In the genomic region with DNA sequence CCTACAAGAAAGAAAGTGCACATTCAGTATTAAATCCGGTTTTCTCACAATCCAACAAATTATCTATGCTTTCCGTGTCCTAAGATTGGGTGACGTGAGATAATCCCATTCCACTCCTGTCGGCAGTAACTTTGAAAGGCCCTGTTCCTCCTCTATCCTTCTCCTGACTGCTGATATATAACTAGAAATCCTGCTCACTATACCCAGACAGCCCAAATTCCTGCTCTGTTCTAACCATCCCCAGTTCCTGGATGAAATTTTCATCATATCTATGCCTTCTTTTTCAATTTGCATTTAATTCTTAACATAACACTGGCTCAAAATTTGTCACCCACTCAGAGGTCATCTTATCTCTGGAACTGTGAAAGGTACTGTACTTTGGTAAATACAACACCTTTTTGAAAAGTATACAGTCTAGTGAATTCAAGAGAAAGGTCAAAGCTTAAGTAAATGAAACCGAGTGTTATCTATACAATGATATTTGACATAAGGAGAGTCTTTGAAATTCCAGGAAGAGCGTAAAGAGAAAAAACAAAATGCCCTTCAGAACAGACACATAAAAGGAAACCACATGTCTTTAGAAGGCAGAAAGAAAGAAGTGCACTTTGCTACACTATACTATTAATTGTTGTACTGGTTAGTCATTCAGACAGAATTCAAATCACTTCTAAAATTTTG, we compare ENCODE assay signal across 1 cellular context.
TF ChIP-seq lines count a peak whose summit lies in the region.

No MANE protein-coding gene starts in this region.

TF ChIP-seq in HepG2, 621 proteins besides CTCF, POLR2A, EP300 and RAD21 (continued from another document):
- TF ChIP-seq, protein P1, sequence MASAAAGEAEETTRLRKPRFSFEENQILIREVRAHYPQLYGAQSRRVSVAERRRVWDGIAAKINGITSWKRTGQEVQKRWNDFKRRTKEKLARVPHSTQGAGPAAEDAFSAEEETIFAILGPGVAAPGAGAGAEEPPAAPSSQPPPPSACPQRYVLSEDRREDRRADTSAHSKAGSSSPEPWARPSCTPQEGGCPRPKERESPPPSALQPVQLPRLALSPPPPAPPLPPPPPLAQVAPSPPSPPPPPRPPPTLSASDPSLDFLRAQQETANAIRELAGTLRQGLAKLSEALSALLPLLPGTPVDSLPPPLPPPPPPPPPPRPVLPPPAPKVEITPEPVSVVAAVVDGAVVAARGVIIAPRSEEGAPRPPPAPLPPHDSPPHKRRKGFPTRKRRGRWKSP (CRISPR knock-in tag; IDR thresholded peaks at IDR 0.05) = no peak
- TF ChIP-seq SALL2 (CRISPR knock-in tag; IDR thresholded peaks at IDR 0.05) = no peak
- TF ChIP-seq, protein P2, sequence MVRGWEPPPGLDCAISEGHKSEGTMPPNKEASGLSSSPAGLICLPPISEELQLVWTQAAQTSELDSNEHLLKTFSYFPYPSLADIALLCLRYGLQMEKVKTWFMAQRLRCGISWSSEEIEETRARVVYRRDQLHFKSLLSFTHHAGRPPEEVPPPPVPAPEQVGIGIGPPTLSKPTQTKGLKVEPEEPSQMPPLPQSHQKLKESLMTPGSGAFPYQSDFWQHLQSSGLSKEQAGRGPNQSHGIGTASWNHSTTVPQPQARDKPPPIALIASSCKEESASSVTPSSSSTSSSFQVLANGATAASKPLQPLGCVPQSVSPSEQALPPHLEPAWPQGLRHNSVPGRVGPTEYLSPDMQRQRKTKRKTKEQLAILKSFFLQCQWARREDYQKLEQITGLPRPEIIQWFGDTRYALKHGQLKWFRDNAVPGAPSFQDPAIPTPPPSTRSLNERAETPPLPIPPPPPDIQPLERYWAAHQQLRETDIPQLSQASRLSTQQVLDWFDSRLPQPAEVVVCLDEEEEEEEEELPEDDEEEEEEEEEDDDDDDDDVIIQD (CRISPR knock-in tag; IDR thresholded peaks at IDR 0.05; ENCODE audit: low read depth) = peak; percentile 27; the same call in 1 of the 2 replicates
- TF ChIP-seq, protein P3, sequence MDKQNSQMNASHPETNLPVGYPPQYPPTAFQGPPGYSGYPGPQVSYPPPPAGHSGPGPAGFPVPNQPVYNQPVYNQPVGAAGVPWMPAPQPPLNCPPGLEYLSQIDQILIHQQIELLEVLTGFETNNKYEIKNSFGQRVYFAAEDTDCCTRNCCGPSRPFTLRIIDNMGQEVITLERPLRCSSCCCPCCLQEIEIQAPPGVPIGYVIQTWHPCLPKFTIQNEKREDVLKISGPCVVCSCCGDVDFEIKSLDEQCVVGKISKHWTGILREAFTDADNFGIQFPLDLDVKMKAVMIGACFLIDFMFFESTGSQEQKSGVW (CRISPR knock-in tag; IDR thresholded peaks at IDR 0.05; ENCODE audit: borderline replicate concordance) = no peak
- no peak for TF ChIP-seq ZNF577 (CRISPR knock-in tag; IDR thresholded peaks at IDR 0.05; ENCODE audit: borderline replicate concordance, low read depth)
- TF ChIP-seq, protein P4, sequence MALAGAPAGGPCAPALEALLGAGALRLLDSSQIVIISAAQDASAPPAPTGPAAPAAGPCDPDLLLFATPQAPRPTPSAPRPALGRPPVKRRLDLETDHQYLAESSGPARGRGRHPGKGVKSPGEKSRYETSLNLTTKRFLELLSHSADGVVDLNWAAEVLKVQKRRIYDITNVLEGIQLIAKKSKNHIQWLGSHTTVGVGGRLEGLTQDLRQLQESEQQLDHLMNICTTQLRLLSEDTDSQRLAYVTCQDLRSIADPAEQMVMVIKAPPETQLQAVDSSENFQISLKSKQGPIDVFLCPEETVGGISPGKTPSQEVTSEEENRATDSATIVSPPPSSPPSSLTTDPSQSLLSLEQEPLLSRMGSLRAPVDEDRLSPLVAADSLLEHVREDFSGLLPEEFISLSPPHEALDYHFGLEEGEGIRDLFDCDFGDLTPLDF (CRISPR knock-in tag; IDR thresholded peaks at IDR 0.05) = no peak
- TF ChIP-seq ZNF510 (CRISPR knock-in tag; IDR thresholded peaks at IDR 0.05; ENCODE audit: low read depth) = no peak
- TF ChIP-seq TCF7L2 (IDR thresholded peaks at IDR 0.05; ENCODE audit: low read depth, low read length) = peak; percentile 97
- TF ChIP-seq ATF1 (CRISPR knock-in tag; IDR thresholded peaks at IDR 0.05) = peak; percentile 83
- no peak for TF ChIP-seq STAG1 (CRISPR knock-in tag; IDR thresholded peaks at IDR 0.05)
- peak; percentile 72; the same call in 1 of the 2 replicates for TF ChIP-seq CBFB (CRISPR knock-in tag; IDR thresholded peaks at IDR 0.05)
- TF ChIP-seq MIER3 (CRISPR knock-in tag; IDR thresholded peaks at IDR 0.05; ENCODE audit: borderline replicate concordance) = peak; percentile 27; the same call in 1 of the 2 replicates
- TF ChIP-seq, protein P5, sequence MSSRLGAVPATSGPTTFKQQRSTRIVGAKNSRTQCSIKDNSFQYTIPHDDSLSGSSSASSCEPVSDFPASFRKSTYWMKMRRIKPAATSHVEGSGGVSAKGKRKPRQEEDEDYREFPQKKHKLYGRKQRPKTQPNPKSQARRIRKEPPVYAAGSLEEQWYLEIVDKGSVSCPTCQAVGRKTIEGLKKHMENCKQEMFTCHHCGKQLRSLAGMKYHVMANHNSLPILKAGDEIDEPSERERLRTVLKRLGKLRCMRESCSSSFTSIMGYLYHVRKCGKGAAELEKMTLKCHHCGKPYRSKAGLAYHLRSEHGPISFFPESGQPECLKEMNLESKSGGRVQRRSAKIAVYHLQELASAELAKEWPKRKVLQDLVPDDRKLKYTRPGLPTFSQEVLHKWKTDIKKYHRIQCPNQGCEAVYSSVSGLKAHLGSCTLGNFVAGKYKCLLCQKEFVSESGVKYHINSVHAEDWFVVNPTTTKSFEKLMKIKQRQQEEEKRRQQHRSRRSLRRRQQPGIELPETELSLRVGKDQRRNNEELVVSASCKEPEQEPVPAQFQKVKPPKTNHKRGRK (CRISPR knock-in tag; IDR thresholded peaks at IDR 0.05) = no peak
- peak; percentile 79 for TF ChIP-seq HDAC2 (CRISPR knock-in tag; IDR thresholded peaks at IDR 0.05)
- TF ChIP-seq RELA (CRISPR knock-in tag; IDR thresholded peaks at IDR 0.05) = no peak
- no peak for TF ChIP-seq ZMYM3 (CRISPR knock-in tag; IDR thresholded peaks at IDR 0.05)
- TF ChIP-seq HOXA5 (CRISPR knock-in tag; IDR thresholded peaks at IDR 0.05) = no peak
- TF ChIP-seq ZFP1 (CRISPR knock-in tag; IDR thresholded peaks at IDR 0.05) = no peak
- TF ChIP-seq ZNF460 (CRISPR knock-in tag; IDR thresholded peaks at IDR 0.05; ENCODE audit: borderline replicate concordance) = no peak
- TF ChIP-seq IRX3 (CRISPR knock-in tag; IDR thresholded peaks at IDR 0.05; ENCODE audit: borderline replicate concordance, low read depth) = no peak
- TF ChIP-seq, protein P6, sequence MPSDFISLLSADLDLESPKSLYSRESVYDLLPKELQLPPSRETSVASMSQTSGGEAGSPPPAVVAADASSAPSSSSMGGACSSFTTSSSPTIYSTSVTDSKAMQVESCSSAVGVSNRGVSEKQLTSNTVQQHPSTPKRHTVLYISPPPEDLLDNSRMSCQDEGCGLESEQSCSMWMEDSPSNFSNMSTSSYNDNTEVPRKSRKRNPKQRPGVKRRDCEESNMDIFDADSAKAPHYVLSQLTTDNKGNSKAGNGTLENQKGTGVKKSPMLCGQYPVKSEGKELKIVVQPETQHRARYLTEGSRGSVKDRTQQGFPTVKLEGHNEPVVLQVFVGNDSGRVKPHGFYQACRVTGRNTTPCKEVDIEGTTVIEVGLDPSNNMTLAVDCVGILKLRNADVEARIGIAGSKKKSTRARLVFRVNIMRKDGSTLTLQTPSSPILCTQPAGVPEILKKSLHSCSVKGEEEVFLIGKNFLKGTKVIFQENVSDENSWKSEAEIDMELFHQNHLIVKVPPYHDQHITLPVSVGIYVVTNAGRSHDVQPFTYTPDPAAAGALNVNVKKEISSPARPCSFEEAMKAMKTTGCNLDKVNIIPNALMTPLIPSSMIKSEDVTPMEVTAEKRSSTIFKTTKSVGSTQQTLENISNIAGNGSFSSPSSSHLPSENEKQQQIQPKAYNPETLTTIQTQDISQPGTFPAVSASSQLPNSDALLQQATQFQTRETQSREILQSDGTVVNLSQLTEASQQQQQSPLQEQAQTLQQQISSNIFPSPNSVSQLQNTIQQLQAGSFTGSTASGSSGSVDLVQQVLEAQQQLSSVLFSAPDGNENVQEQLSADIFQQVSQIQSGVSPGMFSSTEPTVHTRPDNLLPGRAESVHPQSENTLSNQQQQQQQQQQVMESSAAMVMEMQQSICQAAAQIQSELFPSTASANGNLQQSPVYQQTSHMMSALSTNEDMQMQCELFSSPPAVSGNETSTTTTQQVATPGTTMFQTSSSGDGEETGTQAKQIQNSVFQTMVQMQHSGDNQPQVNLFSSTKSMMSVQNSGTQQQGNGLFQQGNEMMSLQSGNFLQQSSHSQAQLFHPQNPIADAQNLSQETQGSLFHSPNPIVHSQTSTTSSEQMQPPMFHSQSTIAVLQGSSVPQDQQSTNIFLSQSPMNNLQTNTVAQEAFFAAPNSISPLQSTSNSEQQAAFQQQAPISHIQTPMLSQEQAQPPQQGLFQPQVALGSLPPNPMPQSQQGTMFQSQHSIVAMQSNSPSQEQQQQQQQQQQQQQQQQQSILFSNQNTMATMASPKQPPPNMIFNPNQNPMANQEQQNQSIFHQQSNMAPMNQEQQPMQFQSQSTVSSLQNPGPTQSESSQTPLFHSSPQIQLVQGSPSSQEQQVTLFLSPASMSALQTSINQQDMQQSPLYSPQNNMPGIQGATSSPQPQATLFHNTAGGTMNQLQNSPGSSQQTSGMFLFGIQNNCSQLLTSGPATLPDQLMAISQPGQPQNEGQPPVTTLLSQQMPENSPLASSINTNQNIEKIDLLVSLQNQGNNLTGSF (CRISPR knock-in tag; IDR thresholded peaks at IDR 0.05) = no peak
- TF ChIP-seq ZNF761 (CRISPR knock-in tag; conservative IDR thresholded peaks at IDR 0.05) = no peak
- TF ChIP-seq, protein P7, sequence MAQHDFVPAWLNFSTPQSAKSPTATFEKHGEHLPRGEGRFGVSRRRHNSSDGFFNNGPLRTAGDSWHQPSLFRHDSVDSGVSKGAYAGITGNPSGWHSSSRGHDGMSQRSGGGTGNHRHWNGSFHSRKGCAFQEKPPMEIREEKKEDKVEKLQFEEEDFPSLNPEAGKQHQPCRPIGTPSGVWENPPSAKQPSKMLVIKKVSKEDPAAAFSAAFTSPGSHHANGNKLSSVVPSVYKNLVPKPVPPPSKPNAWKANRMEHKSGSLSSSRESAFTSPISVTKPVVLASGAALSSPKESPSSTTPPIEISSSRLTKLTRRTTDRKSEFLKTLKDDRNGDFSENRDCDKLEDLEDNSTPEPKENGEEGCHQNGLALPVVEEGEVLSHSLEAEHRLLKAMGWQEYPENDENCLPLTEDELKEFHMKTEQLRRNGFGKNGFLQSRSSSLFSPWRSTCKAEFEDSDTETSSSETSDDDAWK (CRISPR knock-in tag; IDR thresholded peaks at IDR 0.05) = no peak
- TF ChIP-seq, protein P8, sequence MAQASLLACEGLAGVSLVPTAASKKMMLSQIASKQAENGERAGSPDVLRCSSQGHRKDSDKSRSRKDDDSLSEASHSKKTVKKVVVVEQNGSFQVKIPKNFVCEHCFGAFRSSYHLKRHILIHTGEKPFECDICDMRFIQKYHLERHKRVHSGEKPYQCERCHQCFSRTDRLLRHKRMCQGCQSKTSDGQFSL (CRISPR knock-in tag; IDR thresholded peaks at IDR 0.05) = no peak
- no peak for TF ChIP-seq DMAP1 (CRISPR knock-in tag; IDR thresholded peaks at IDR 0.05)
- TF ChIP-seq ASH2L (IDR thresholded peaks at IDR 0.05; ENCODE audit: insufficient read length, low read depth, low read length) = peak; percentile 59
